In genomic region chr22:48167238-48167637, GRCh38 we compare ENCODE assay signal across 1 cellular context.
TF ChIP-seq lines count a peak whose summit lies in the region.

No MANE protein-coding gene starts in this region.

TF ChIP-seq in SK-N-SH treated with all-trans-retinoic acid at 6 μM for 48 hours, 23 proteins besides CTCF, POLR2A, EP300 and RAD21 (continued from another document):
- TF ChIP-seq POU6F1 (CRISPR knock-in tag; IDR thresholded peaks at IDR 0.05; ENCODE audit: borderline replicate concordance, low read depth) (no peak), BACH2 (CRISPR knock-in tag; IDR thresholded peaks at IDR 0.05; ENCODE audit: borderline replicate concordance) (no peak), PPARA (CRISPR knock-in tag; IDR thresholded peaks at IDR 0.05; ENCODE audit: borderline replicate concordance) (no peak), ISL1 (CRISPR knock-in tag; IDR thresholded peaks at IDR 0.05) (no peak), ZC3H10 (CRISPR knock-in tag; IDR thresholded peaks at IDR 0.05) (no peak), ZNF8 (CRISPR knock-in tag; IDR thresholded peaks at IDR 0.05) (no peak), ZNF70 (CRISPR knock-in tag; IDR thresholded peaks at IDR 0.05) (no peak), GLIS3 (CRISPR knock-in tag; IDR thresholded peaks at IDR 0.05) (no peak)
